ENCODE assay signal across 8 cellular contexts in the genomic region with DNA sequence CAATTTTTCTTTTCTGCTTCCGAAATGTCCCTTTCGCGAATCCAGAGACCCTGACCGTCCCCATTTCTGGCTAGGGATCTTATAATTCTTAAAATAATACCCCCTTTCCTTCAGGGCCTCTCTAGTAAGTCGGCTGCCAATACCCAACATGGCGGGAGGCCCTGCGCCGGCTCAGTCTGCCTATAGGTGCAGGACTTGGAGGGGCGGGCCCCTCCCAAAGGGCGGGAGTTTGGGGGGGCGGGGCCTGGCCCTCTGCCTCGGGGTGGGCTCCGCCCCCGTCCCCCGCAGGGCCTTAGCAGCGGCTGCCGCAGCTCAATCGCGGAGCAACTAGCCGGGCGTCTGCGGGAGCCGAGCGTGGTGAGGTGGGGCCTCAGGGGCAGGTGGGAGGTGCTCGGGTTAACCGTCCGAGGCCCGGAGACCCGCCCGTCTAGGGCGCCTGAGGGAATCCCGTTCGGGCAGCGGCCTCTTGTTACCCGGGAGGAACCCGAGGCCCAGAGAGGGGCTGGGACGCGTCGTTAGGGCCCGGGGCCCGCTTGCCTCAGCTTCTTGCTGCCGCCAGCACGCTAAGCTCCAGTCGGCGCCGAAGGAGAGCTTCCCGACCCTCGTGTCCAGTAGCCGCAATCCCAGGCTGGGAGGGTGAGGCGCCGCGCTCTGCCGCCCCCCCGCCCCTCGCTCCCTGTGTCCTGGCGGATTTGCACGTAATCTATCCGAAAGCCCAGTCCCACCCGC. TPM values are rescaled to one million over a fixed set of nuclear protein-coding genes. Genes with fewer than 3 reads are reported as not detected.
A peak's percentile ranks its signal among the peaks of the same experiment; 100 is the strongest.
DNase-seq lines count a peak whose midpoint lies in the region; ATAC-seq, FAIRE-seq and TF ChIP-seq lines count a peak whose summit lies in the region.

A gene with protein sequence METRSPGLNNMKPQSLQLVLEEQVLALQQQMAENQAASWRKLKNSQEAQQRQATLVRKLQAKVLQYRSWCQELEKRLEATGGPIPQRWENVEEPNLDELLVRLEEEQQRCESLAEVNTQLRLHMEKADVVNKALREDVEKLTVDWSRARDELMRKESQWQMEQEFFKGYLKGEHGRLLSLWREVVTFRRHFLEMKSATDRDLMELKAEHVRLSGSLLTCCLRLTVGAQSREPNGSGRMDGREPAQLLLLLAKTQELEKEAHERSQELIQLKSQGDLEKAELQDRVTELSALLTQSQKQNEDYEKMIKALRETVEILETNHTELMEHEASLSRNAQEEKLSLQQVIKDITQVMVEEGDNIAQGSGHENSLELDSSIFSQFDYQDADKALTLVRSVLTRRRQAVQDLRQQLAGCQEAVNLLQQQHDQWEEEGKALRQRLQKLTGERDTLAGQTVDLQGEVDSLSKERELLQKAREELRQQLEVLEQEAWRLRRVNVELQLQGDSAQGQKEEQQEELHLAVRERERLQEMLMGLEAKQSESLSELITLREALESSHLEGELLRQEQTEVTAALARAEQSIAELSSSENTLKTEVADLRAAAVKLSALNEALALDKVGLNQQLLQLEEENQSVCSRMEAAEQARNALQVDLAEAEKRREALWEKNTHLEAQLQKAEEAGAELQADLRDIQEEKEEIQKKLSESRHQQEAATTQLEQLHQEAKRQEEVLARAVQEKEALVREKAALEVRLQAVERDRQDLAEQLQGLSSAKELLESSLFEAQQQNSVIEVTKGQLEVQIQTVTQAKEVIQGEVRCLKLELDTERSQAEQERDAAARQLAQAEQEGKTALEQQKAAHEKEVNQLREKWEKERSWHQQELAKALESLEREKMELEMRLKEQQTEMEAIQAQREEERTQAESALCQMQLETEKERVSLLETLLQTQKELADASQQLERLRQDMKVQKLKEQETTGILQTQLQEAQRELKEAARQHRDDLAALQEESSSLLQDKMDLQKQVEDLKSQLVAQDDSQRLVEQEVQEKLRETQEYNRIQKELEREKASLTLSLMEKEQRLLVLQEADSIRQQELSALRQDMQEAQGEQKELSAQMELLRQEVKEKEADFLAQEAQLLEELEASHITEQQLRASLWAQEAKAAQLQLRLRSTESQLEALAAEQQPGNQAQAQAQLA (N-terminal part only) (plus strand): TSS at position 718 of the 729 bp plus-strand sequence. CDS start 6,770 bp downstream, outside the sequence.

- peak within 1 kb of the TSS; percentile 91 for H3K4me3 Mint-ChIP-seq in T-helper 2 cell treated with Interferon-gamma antibody and Interleukin-4, amounts not matched to agents 5 μg/mL and 100 μg/mL, for 36 hours

- DNase-seq in GM18507 (ENCODE audit: extremely low spot score, insufficient read length, low read depth), result peak; percentile 88
- DNase-seq in NCI-H2029 (lab: John Stamatoyannopoulos, UW), result peak; percentile 94
- DNase-seq in T-helper 2 cell treated with Interferon-gamma antibody and Interleukin-4, amounts not matched to agents 5 μg/mL and 100 μg/mL, for 36 hours (ENCODE audit: low spot score), result peak; percentile 91
- peak; percentile 77 to 97 for DNase-seq in ascending aorta (ENCODE audit: low spot score in 2 of 2)
- DNase-seq in right cardiac atrium, result peak; percentile 93 to 98 (median 96)
- DNase-seq in pulmonary artery endothelial cell (ENCODE audit: low read depth, low spot score), result peak; percentile 79
- peak; percentile 98 for DNase-seq in urothelium cell line (ENCODE audit: low spot score)

- under 1% methylated on average over 59 of the region's 59 CpGs for WGBS in right cardiac atrium

- peaks cover 4 to 5% of the 10 kb centered on the region in 2 donors for H3K4me1 ChIP-seq in ascending aorta
- no peaks in the 10 kb centered on the region for H3K4me1 ChIP-seq in right cardiac atrium (ENCODE audit: control insufficient read depth, insufficient read depth, low read length)

- H3K4me3 ChIP-seq in ascending aorta (peak within 1 kb of the TSS; percentile 75 to 91), right cardiac atrium (ENCODE audit: low read length) (peak within 1 kb of the TSS; percentile 82)

- peak; percentile 86 for ATAC-seq in HG02981 (IDR thresholded peaks at IDR 0.05; ENCODE audit: unreplicated experiment)
- peak; percentile 99 for ATAC-seq in right cardiac atrium

- no peak for TF ChIP-seq CTCF in ascending aorta (IDR thresholded peaks at IDR 0.05)

- no peaks in the 10 kb centered on the region for H3K36me3 Mint-ChIP-seq in T-helper 2 cell treated with Interferon-gamma antibody and Interleukin-4, amounts not matched to agents 5 μg/mL and 100 μg/mL, for 36 hours (ENCODE audit: low read depth)

- H3K9me3 ChIP-seq in ascending aorta (no peaks in the 10 kb centered on the region), right cardiac atrium (ENCODE audit: control insufficient read depth, low read length) (no peaks in the 10 kb centered on the region)

- H3K27ac ChIP-seq in ascending aorta (peak within 1 kb of the TSS; percentile 87 to 92), right cardiac atrium (ENCODE audit: low read length) (peak within 1 kb of the TSS; percentile 94)

- H3K36me3 ChIP-seq in ascending aorta, result peaks cover 0 to 2% of the 10 kb centered on the region in 2 donors

- H3K27me3 ChIP-seq in ascending aorta (no peaks in the 10 kb centered on the region), right cardiac atrium (ENCODE audit: control insufficient read depth, insufficient read depth) (no peaks in the 10 kb centered on the region)

- intact Hi-C loops in ascending aorta (cut with DNase I) (loop anchor here (1.0 kb wide), 1 partner anchor 44 kb away; a partner anchor contains a TSS), right cardiac atrium (cut with DNase I) (no loop called here)

- peaks cover 27% of the 10 kb centered on the region for H3K4me1 Mint-ChIP-seq in T-helper 2 cell treated with Interferon-gamma antibody and Interleukin-4, amounts not matched to agents 5 μg/mL and 100 μg/mL, for 36 hours (ENCODE audit: low read depth)

- no peaks in the 10 kb centered on the region for H3K9me3 Mint-ChIP-seq in T-helper 2 cell treated with Interferon-gamma antibody and Interleukin-4, amounts not matched to agents 5 μg/mL and 100 μg/mL, for 36 hours

- FAIRE-seq in GM18507 (lab: Jason Lieb, UNC), result peak; percentile 89
- no peak for FAIRE-seq in urothelium cell line (lab: Jason Lieb, UNC)

- H3K27me3 Mint-ChIP-seq in T-helper 2 cell treated with Interferon-gamma antibody and Interleukin-4, amounts not matched to agents 5 μg/mL and 100 μg/mL, for 36 hours (ENCODE audit: low read depth), result no peaks in the 10 kb centered on the region

- H3K27ac Mint-ChIP-seq in T-helper 2 cell treated with Interferon-gamma antibody and Interleukin-4, amounts not matched to agents 5 μg/mL and 100 μg/mL, for 36 hours, result peak within 1 kb of the TSS; percentile 98

RNA-seq across cellular contexts. Expression of the gene that starts here (rescaled TPM):
- total RNA-seq in ascending aorta, result 17.0 TPM
- 10 to 100 TPM; 12.2 to 22.0 (median 18.5) TPM for total RNA-seq in right cardiac atrium
- polyA plus RNA-seq in right cardiac atrium, result 11.0 TPM
- total RNA-seq in pulmonary artery endothelial cell, result 21.2 and 28.0 TPM in 2 replicates

Comparison
In these comparisons a context has a peak if more than half of its experiments do, and no peak if none do; other contexts are left out.
1. Peak in every context shown above with its lines: DNase-seq, ATAC-seq, H3K4me3 ChIP-seq and H3K27ac ChIP-seq.